1 cellular context compared by ENCODE assay signal in genomic region chr3:156554842-156555687, GRCh38.
TF ChIP-seq lines count a peak whose summit lies in the region.

TSS of gene SSR3 (minus strand) at chr3:156555117. CDS start at chr3:156555089, 28 bp downstream.

TF ChIP-seq in HepG2, 621 proteins besides CTCF, POLR2A, EP300 and RAD21 (continued from another document and continues in another):
- 0 out of 2 replicates have a peak, but pooled peaks have one; percentile 62 for TF ChIP-seq ZBTB34 (CRISPR knock-in tag; IDR thresholded peaks at IDR 0.05)
- TF ChIP-seq MTA3 (CRISPR knock-in tag; IDR thresholded peaks at IDR 0.05): no peak
- TF ChIP-seq MYNN (CRISPR knock-in tag; IDR thresholded peaks at IDR 0.05; ENCODE audit: low read depth): no peak
- no peak for TF ChIP-seq ZZZ3 (CRISPR knock-in tag; IDR thresholded peaks at IDR 0.05; ENCODE audit: borderline replicate concordance)
- peak; percentile 76; the same call in 1 of the 2 replicates for TF ChIP-seq MYC (CRISPR knock-in tag; IDR thresholded peaks at IDR 0.05; ENCODE audit: borderline replicate concordance)
- no peak for TF ChIP-seq ZSCAN29 (CRISPR knock-in tag; conservative IDR thresholded peaks at IDR 0.05)
- TF ChIP-seq MAFK (conservative IDR thresholded peaks at IDR 0.05 in 1 of 2, IDR thresholded peaks at IDR 0.05 in 1 of 2; ENCODE audit: low read length in 2 of 2): 0 out of 4 replicates have a peak, but pooled peaks of 1 of the 2 experiments have one; percentile 1
- no peak for TF ChIP-seq ZNF652 (CRISPR knock-in tag; IDR thresholded peaks at IDR 0.05; ENCODE audit: borderline replicate concordance, low read depth)
- TF ChIP-seq ZNF569 (CRISPR knock-in tag; IDR thresholded peaks at IDR 0.05; ENCODE audit: borderline replicate concordance): no peak
- TF ChIP-seq ZNF10 (CRISPR knock-in tag; IDR thresholded peaks at IDR 0.05; ENCODE audit: borderline replicate concordance, low read depth): no peak
- no peak for TF ChIP-seq ZNF703 (CRISPR knock-in tag; IDR thresholded peaks at IDR 0.05; ENCODE audit: borderline replicate concordance)
- TF ChIP-seq MLXIP (CRISPR knock-in tag; IDR thresholded peaks at IDR 0.05; ENCODE audit: borderline replicate concordance): no peak
- TF ChIP-seq RFX5 (IDR thresholded peaks at IDR 0.05; ENCODE audit: low read depth, low read length): no peak
- TF ChIP-seq ZNF414 (CRISPR knock-in tag; IDR thresholded peaks at IDR 0.05): 0 out of 2 replicates have a peak, but pooled peaks have one; percentile 44
- TF ChIP-seq ZNF234 (CRISPR knock-in tag; conservative IDR thresholded peaks at IDR 0.05): no peak
- TF ChIP-seq ZNF383 (CRISPR knock-in tag; IDR thresholded peaks at IDR 0.05; ENCODE audit: borderline replicate concordance): no peak
- TF ChIP-seq ZNF564 (CRISPR knock-in tag; IDR thresholded peaks at IDR 0.05): no peak
- no peak; the same call in 1 of the 2 replicates for TF ChIP-seq GATA4 (IDR thresholded peaks at IDR 0.05; ENCODE audit: borderline replicate concordance, low read depth)
- TF ChIP-seq ZNF672 (CRISPR knock-in tag; IDR thresholded peaks at IDR 0.05): no peak
- TF ChIP-seq MED13 (CRISPR knock-in tag; IDR thresholded peaks at IDR 0.05): no peak
- TF ChIP-seq MED8 (CRISPR knock-in tag; IDR thresholded peaks at IDR 0.05; ENCODE audit: insufficient replicate concordance): no peak
- peak; percentile 47; the same call in 1 of the 2 replicates for TF ChIP-seq THRA (CRISPR knock-in tag; IDR thresholded peaks at IDR 0.05; ENCODE audit: borderline replicate concordance)
- TF ChIP-seq SPEN (CRISPR knock-in tag; IDR thresholded peaks at IDR 0.05; ENCODE audit: low read depth): peak; percentile 81
- TF ChIP-seq ZNF513 (CRISPR knock-in tag; conservative IDR thresholded peaks at IDR 0.05): no peak
- TF ChIP-seq ZNF484 (CRISPR knock-in tag; IDR thresholded peaks at IDR 0.05; ENCODE audit: borderline replicate concordance, low read depth): no peak
- TF ChIP-seq ZNF460 (CRISPR knock-in tag; IDR thresholded peaks at IDR 0.05; ENCODE audit: borderline replicate concordance): no peak
- TF ChIP-seq FOXK2 (IDR thresholded peaks at IDR 0.05): no peak
- TF ChIP-seq GMEB1 (CRISPR knock-in tag; IDR thresholded peaks at IDR 0.05; ENCODE audit: borderline replicate concordance): peak; percentile 94
- TF ChIP-seq PLRG1 (conservative IDR thresholded peaks at IDR 0.05): no peak
- no peak for TF ChIP-seq ZNF737 (CRISPR knock-in tag; IDR thresholded peaks at IDR 0.05; ENCODE audit: borderline replicate concordance)
- TF ChIP-seq SNAPC2 (CRISPR knock-in tag; IDR thresholded peaks at IDR 0.05): no peak
- TF ChIP-seq ZNF749 (CRISPR knock-in tag; IDR thresholded peaks at IDR 0.05; ENCODE audit: borderline replicate concordance): no peak; the same call in 1 of the 2 replicates
- peak; percentile 95 for TF ChIP-seq RAD51 (IDR thresholded peaks at IDR 0.05; ENCODE audit: borderline replicate concordance)
- TF ChIP-seq MAX (IDR thresholded peaks at IDR 0.05): peak; percentile 73
- no peak for TF ChIP-seq KLF15 (CRISPR knock-in tag; IDR thresholded peaks at IDR 0.05; ENCODE audit: borderline replicate concordance)
- TF ChIP-seq ZFYVE20 (CRISPR knock-in tag; IDR thresholded peaks at IDR 0.05; ENCODE audit: borderline replicate concordance, low read depth): 0 out of 2 replicates have a peak, but pooled peaks have one; percentile 26
- TF ChIP-seq SRF (IDR thresholded peaks at IDR 0.05; ENCODE audit: low read depth, low read length): no peak
- TF ChIP-seq MBNL3 (CRISPR knock-in tag; conservative IDR thresholded peaks at IDR 0.05): no peak
- TF ChIP-seq BORCS8-MEF2B (CRISPR knock-in tag; IDR thresholded peaks at IDR 0.05): peak; percentile 92
- peak; percentile 95 for TF ChIP-seq GABPB1 (CRISPR knock-in tag; IDR thresholded peaks at IDR 0.05)
- TF ChIP-seq ZNF276 (CRISPR knock-in tag; IDR thresholded peaks at IDR 0.05; ENCODE audit: low read depth): no peak
- peak; percentile 71; the same call in 1 of the 2 replicates for TF ChIP-seq LBX2 (CRISPR knock-in tag; IDR thresholded peaks at IDR 0.05; ENCODE audit: borderline replicate concordance)
- TF ChIP-seq SAP130 (CRISPR knock-in tag; IDR thresholded peaks at IDR 0.05; ENCODE audit: low read depth): peak; percentile 94
